ENCODE assay signal across 8 cellular contexts in the genomic region with DNA sequence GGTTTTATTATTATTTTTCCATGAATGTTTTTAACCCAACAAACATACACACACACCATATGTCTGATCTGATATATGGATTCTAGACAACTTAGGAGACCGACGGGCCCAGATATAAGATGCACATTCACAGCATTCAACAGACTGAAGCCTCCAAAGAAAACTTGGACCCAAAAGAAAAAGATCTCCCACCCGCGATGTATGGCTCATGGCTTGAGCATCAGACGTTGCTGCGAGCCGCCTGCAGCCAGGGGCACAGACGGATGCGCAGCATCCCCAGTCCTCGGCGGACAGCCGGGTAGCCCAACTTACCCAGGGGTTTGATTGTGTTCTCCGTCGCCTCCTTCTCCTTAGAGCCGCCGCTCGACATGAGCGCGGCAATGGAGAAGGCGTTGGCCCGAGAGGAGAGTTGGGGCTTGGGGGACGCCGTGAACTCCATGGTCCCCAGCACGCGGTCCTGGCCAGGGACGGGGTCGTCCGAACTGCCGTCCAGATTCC. TPM values are rescaled to one million over a fixed set of nuclear protein-coding genes. Genes with fewer than 3 reads are reported as not detected.
DNase-seq lines count a peak whose midpoint lies in the region; ATAC-seq and TF ChIP-seq lines count a peak whose summit lies in the region.

No MANE protein-coding gene starts in this region.

- peaks cover 4% of the 10 kb centered on the region for H3K36me3 Mint-ChIP-seq in activated CD8-positive, alpha-beta memory T cell treated with anti-CD3 and anti-CD28 coated beads, Interleukin-2, amount 10 ng/mL, durations not matched to agents 7 days and 5 days
- H3K36me3 Mint-ChIP-seq in activated T-helper 17 cell treated with anti-CD3 and anti-CD28 coated beads, Interleukin-2, amount 50 U/mL, for 72 hours (ENCODE audit: low read depth): peaks cover 5% of the 10 kb centered on the region

- DNase-seq in activated CD8-positive, alpha-beta memory T cell treated with anti-CD3 and anti-CD28 coated beads, Interleukin-2, amount 10 ng/mL, durations not matched to agents 7 days and 5 days: no peak
- DNase-seq in activated CD8-positive, alpha-beta memory T cell treated with anti-CD3 and anti-CD28 coated beads, Interleukin-2, amount 50 U/mL, for 48 hours: no peak
- DNase-seq in iPS-NIHi7 (ENCODE audit: extremely low spot score): peak; percentile 26
- no peak for DNase-seq in suprapubic skin (ENCODE audit: low spot score in 2 of 2)
- no peak for DNase-seq in HT-29 (ENCODE audit: low spot score)
- DNase-seq in GM13977 (ENCODE audit: low spot score): no peak

- no peak overlapping the region for H3K27ac ChIP-seq in suprapubic skin

- peak overlapping the region; percentile 46 for H3K4me3 ChIP-seq in suprapubic skin

- no peaks in the 10 kb centered on the region for H3K9me3 ChIP-seq in suprapubic skin

- no peaks in the 10 kb centered on the region for H3K36me3 ChIP-seq in suprapubic skin

- peaks cover 33% of the 10 kb centered on the region for H3K4me1 ChIP-seq in suprapubic skin

- H3K27me3 Mint-ChIP-seq in activated CD8-positive, alpha-beta memory T cell treated with anti-CD3 and anti-CD28 coated beads, Interleukin-2, amount 10 ng/mL, durations not matched to agents 7 days and 5 days: peaks cover 94% of the 10 kb centered on the region
- H3K27me3 Mint-ChIP-seq in activated T-helper 17 cell treated with anti-CD3 and anti-CD28 coated beads, Interleukin-2, amount 50 U/mL, for 72 hours: peaks cover 69% of the 10 kb centered on the region

- H3K27me3 ChIP-seq in suprapubic skin: peaks cover 100% of the 10 kb centered on the region

- TF ChIP-seq EP300 in suprapubic skin (IDR thresholded peaks at IDR 0.05): no peak

- CTCF ChIA-PET in activated CD8-positive, alpha-beta memory T cell treated with anti-CD3 and anti-CD28 coated beads, Interleukin-2, amount 10 ng/mL, durations not matched to agents 7 days and 5 days (lab: Charles Lee): no interaction called here

- WGBS in suprapubic skin: 11% methylated on average over 13 of the region's 29 CpGs

- H3K4me3 Mint-ChIP-seq in activated CD8-positive, alpha-beta memory T cell treated with anti-CD3 and anti-CD28 coated beads, Interleukin-2, amount 10 ng/mL, durations not matched to agents 7 days and 5 days: peak overlapping the region; percentile 52
- peak overlapping the region; percentile 53 for H3K4me3 Mint-ChIP-seq in activated T-helper 17 cell treated with anti-CD3 and anti-CD28 coated beads, Interleukin-2, amount 50 U/mL, for 72 hours

- peaks cover 5% of the 10 kb centered on the region for H3K4me1 Mint-ChIP-seq in activated CD8-positive, alpha-beta memory T cell treated with anti-CD3 and anti-CD28 coated beads, Interleukin-2, amount 10 ng/mL, durations not matched to agents 7 days and 5 days
- H3K4me1 Mint-ChIP-seq in activated T-helper 17 cell treated with anti-CD3 and anti-CD28 coated beads, Interleukin-2, amount 50 U/mL, for 72 hours: no peaks in the 10 kb centered on the region

- TF ChIP-seq POLR2A in suprapubic skin (IDR thresholded peaks at IDR 0.05): no peak

- H3K27ac Mint-ChIP-seq in activated CD8-positive, alpha-beta memory T cell treated with anti-CD3 and anti-CD28 coated beads, Interleukin-2, amount 10 ng/mL, durations not matched to agents 7 days and 5 days: peak overlapping the region; percentile 29
- no peak overlapping the region for H3K27ac Mint-ChIP-seq in activated T-helper 17 cell treated with anti-CD3 and anti-CD28 coated beads, Interleukin-2, amount 50 U/mL, for 72 hours

- no peak for TF ChIP-seq CTCF in suprapubic skin (IDR thresholded peaks at IDR 0.05)
- TF ChIP-seq CTCF in GM13977 (IDR thresholded peaks at IDR 0.05; ENCODE audit: extremely low read depth, insufficient read depth, missing control alignments): no peak

- in situ Hi-C loops in GM13977 (cut with MboI; ENCODE audit: low pct_unique_long_range_greater_than_20kb, low sequenced_read_pairs, unreplicated experiment): no loop called here

- no peaks in the 10 kb centered on the region for H3K9me3 Mint-ChIP-seq in activated CD8-positive, alpha-beta memory T cell treated with anti-CD3 and anti-CD28 coated beads, Interleukin-2, amount 10 ng/mL, durations not matched to agents 7 days and 5 days (ENCODE audit: low read depth)
- H3K9me3 Mint-ChIP-seq in activated T-helper 17 cell treated with anti-CD3 and anti-CD28 coated beads, Interleukin-2, amount 50 U/mL, for 72 hours: no peaks in the 10 kb centered on the region

- ATAC-seq in activated CD8-positive, alpha-beta memory T cell treated with anti-CD3 and anti-CD28 coated beads, Interleukin-2, amount 10 ng/mL, durations not matched to agents 7 days and 5 days: no peak
- ATAC-seq in activated T-helper 17 cell treated with anti-CD3 and anti-CD28 coated beads, Interleukin-2, amount 50 U/mL, for 72 hours (replicated peaks): no peak
- ATAC-seq in HG03159 (IDR thresholded peaks at IDR 0.05; ENCODE audit: unreplicated experiment): no peak

RNA-seq across cellular contexts. Expression of gene TBX20, which starts 0.7 kb away (rescaled TPM):
- under 1 TPM in 1 of 2 experiments, not detected in 1; 0.14 TPM for total RNA-seq in activated CD8-positive, alpha-beta memory T cell treated with anti-CD3 and anti-CD28 coated beads, Interleukin-2, amount 10 ng/mL, durations not matched to agents 7 days and 5 days
- total RNA-seq in activated T-helper 17 cell treated with anti-CD3 and anti-CD28 coated beads, Interleukin-2, amount 50 U/mL, for 72 hours: under 1 TPM in 1 of 2 donors, not detected in 1; 0.30 TPM
- total RNA-seq in suprapubic skin: not detected
- total RNA-seq in HT-29 (2014; rRNA removed; shearing (Covaris generic)): not detected in 2 replicates
